14 cellular contexts compared by ENCODE assay signal in the genomic region with DNA sequence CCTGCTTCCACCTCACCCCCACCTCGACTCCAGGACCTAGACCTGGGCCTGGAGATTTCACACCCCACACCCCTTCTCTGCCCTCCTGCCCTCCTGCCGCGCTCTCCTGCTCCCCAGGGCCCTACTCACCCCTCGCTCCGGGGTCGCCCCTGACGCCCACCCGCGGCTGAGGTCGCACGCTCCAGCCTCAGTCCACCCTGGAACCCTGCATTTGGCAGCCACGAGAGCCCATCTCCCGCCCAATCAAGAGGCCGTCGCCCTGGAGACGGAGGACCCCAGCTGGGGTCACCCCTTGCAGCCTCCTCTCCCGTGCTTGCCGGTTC. TPM values are rescaled to one million over a fixed set of nuclear protein-coding genes. Genes with fewer than 3 reads are reported as not detected.
A peak's percentile ranks its signal among the peaks of the same experiment; 100 is the strongest.
DNase-seq lines count a peak whose midpoint lies in the region; ATAC-seq and TF ChIP-seq lines count a peak whose summit lies in the region.
"Had no signal": no experiment of that assay in that cellular context is flagged by ENCODE, and none has a peak within 500 bp of the region (broad histone marks: within the 10 kb centered on the region; RNA-seq: fewer than 3 reads in every experiment).

No MANE protein-coding gene starts in this region.

- H3K9me3 Mint-ChIP-seq in activated CD8-positive, alpha-beta memory T cell treated with anti-CD3 and anti-CD28 coated beads, Interleukin-2, amount 10 ng/mL, durations not matched to agents 7 days and 5 days (ENCODE audit: low read depth) = no peaks in the 10 kb centered on the region
- H3K9me3 Mint-ChIP-seq: CD4-positive, alpha-beta T cell had no signal

- no peak overlapping the region for H3K27ac Mint-ChIP-seq in activated CD8-positive, alpha-beta memory T cell treated with anti-CD3 and anti-CD28 coated beads, Interleukin-2, amount 10 ng/mL, durations not matched to agents 7 days and 5 days

- no peaks in the 10 kb centered on the region for H3K9me3 ChIP-seq in ovary
- H3K9me3 ChIP-seq: sigmoid colon had no signal

- intact Hi-C loops in ovary (cut with DNase I) = no loop called here

- peak overlapping the region in 1 of 2 donors; percentile 34 for H3K27ac ChIP-seq in ovary
- H3K27ac ChIP-seq: esophagus muscularis mucosa, sigmoid colon had no signal

- no peaks in the 10 kb centered on the region for H3K36me3 Mint-ChIP-seq in activated CD8-positive, alpha-beta memory T cell treated with anti-CD3 and anti-CD28 coated beads, Interleukin-2, amount 10 ng/mL, durations not matched to agents 7 days and 5 days

- peaks cover 9% of the 10 kb centered on the region for H3K4me1 Mint-ChIP-seq in activated CD8-positive, alpha-beta memory T cell treated with anti-CD3 and anti-CD28 coated beads, Interleukin-2, amount 10 ng/mL, durations not matched to agents 7 days and 5 days

- H3K36me3 ChIP-seq in H7 (replicated peaks; ENCODE audit: control insufficient read depth, insufficient read depth, low read length) (no peaks in the 10 kb centered on the region), ovary (no peaks in the 10 kb centered on the region)
- H3K36me3 ChIP-seq: esophagus muscularis mucosa, sigmoid colon had no signal

- WGBS in ovary, 3 donors = 5 to 6% (median 6%) methylated on average over 18 of the region's 18 CpGs

- no peak for TF ChIP-seq EP300 in ovary (IDR thresholded peaks at IDR 0.05)

- H3K27me3 ChIP-seq in H7 (ENCODE audit: control insufficient read depth, insufficient read depth, low read length) (peaks cover 20% of the 10 kb centered on the region), ovary (no peaks in the 10 kb centered on the region)

- H3K4me1 ChIP-seq in ovary (ENCODE audit: insufficient read depth) = no peaks in the 10 kb centered on the region
- H3K4me1 ChIP-seq: sigmoid colon had no signal

- no peak for TF ChIP-seq POLR2A in ovary (IDR thresholded peaks at IDR 0.05)

- DNase-seq in H7 (no peak), fibroblast of pulmonary artery (ENCODE audit: low read depth) (no peak), ovary (no peak)
- DNase-seq in activated CD8-positive, alpha-beta memory T cell treated with anti-CD3 and anti-CD28 coated beads, Interleukin-2, amount 10 ng/mL, durations not matched to agents 7 days and 5 days = no peak
- DNase-seq in activated CD4-positive, alpha-beta T cell treated with anti-CD3 and anti-CD28 coated beads, Interleukin-2, amount 50 U/mL, for 4 hours = no peak
- DNase-seq: Kasumi-1, NCI-H2107, sigmoid colon had no signal

- H3K4me3 ChIP-seq in H7 (ENCODE audit: insufficient read depth, low read depth, low read length) (peak overlapping the region; percentile 74), WI38 (ENCODE audit: low read depth, low read length) (peak overlapping the region; percentile 44; the same call in 1 of the 2 replicates), fibroblast of pulmonary artery (replicated peaks; ENCODE audit: low read depth, low read length) (peak overlapping the region; percentile 27), ovary (peak overlapping the region; percentile 32)
- H3K4me3 ChIP-seq: sigmoid colon had no signal

- CTCF ChIA-PET in activated CD8-positive, alpha-beta memory T cell treated with anti-CD3 and anti-CD28 coated beads, Interleukin-2, amount 10 ng/mL, durations not matched to agents 7 days and 5 days (lab: Charles Lee) = interaction anchor here (2.2 kb wide), 1 partner anchor 13 kb away, joined by 10 read pairs; no protein-coding TSS in a partner anchor

- H3K4me3 Mint-ChIP-seq in activated CD8-positive, alpha-beta memory T cell treated with anti-CD3 and anti-CD28 coated beads, Interleukin-2, amount 10 ng/mL, durations not matched to agents 7 days and 5 days = no peak overlapping the region

- no peak for TF ChIP-seq CTCF in WI38 (IDR thresholded peaks at IDR 0.05; ENCODE audit: low read depth, low read length)
- no peak for TF ChIP-seq CTCF in fibroblast of pulmonary artery (IDR thresholded peaks at IDR 0.05; ENCODE audit: low read length, missing control alignments)
- TF ChIP-seq CTCF in ovary (IDR thresholded peaks at IDR 0.05) = no peak

- ATAC-seq in activated CD8-positive, alpha-beta memory T cell treated with anti-CD3 and anti-CD28 coated beads, Interleukin-2, amount 10 ng/mL, durations not matched to agents 7 days and 5 days = no peak
- no peak for ATAC-seq in GM21360 (IDR thresholded peaks at IDR 0.05; ENCODE audit: unreplicated experiment)
- no peak for ATAC-seq in HG03432 (IDR thresholded peaks at IDR 0.05; ENCODE audit: unreplicated experiment)

- H3K27me3 Mint-ChIP-seq in activated CD8-positive, alpha-beta memory T cell treated with anti-CD3 and anti-CD28 coated beads, Interleukin-2, amount 10 ng/mL, durations not matched to agents 7 days and 5 days = peaks cover 37% of the 10 kb centered on the region

RNA-seq across cellular contexts. Expression of a gene that starts 16.1 kb away (rescaled TPM):
- total RNA-seq in H7 (2014; rRNA removed; shearing (Covaris generic)) = not detected in 2 replicates
- total RNA-seq in ovary = not detected
- under 1 TPM in 1 of 2 donors, not detected in 1; 0.10 TPM for polyA plus RNA-seq in ovary
- not detected for total RNA-seq in activated CD8-positive, alpha-beta memory T cell treated with anti-CD3 and anti-CD28 coated beads, Interleukin-2, amount 10 ng/mL, durations not matched to agents 7 days and 5 days
- total RNA-seq: CD4-positive, alpha-beta T cell; esophagus muscularis mucosa; OCI-LY7; sigmoid colon had no signal
- polyA plus RNA-seq: sigmoid colon had no signal

RNA-seq across cellular contexts. Expression of a gene that starts 36.3 kb away (rescaled TPM):
- total RNA-seq in H7 (2014; rRNA removed; shearing (Covaris generic)) = 9.8 and 11.5 TPM in 2 replicates
- 10 to 100 TPM in 1 of 7 donors, 1 to 10 TPM in 6; 5.4 to 10.8 (median 8.9) TPM for total RNA-seq in ovary
- polyA plus RNA-seq in ovary = 1 to 10 TPM; 6.9 to 9.0 TPM
- total RNA-seq in activated CD8-positive, alpha-beta memory T cell treated with anti-CD3 and anti-CD28 coated beads, Interleukin-2, amount 10 ng/mL, durations not matched to agents 7 days and 5 days = 1 to 10 TPM; 7.1 to 7.6 TPM
